In genomic region chr3:170221924-170222646, GRCh38 we compare ENCODE assay signal across 8 cellular contexts. TPM values are rescaled to one million over a fixed set of nuclear protein-coding genes. Genes with fewer than 3 reads are reported as not detected.
DNase-seq lines count a peak whose midpoint lies in the region; ATAC-seq and TF ChIP-seq lines count a peak whose summit lies in the region.

Gene PRKCI (plus strand): TSS chr3:170222424. CDS start chr3:170222670, 246 bp downstream.

- peak within 1 kb of the TSS; percentile 98 for H3K27ac Mint-ChIP-seq in activated T-cell treated with anti-CD3 and anti-CD28 coated beads, Interleukin-2, amount 50 U/mL, for 24 hours

- peaks cover 0 to 13% of the 10 kb centered on the region in 2 donors for H3K4me1 ChIP-seq in mucosa of rectum (ENCODE audit: control insufficient read depth in 2 of 2, insufficient read depth in 2 of 2, low read length in 2 of 2)

- peak within 1 kb of the TSS; percentile 74 to 96 for H3K9ac ChIP-seq in mucosa of rectum (ENCODE audit: low read depth in 1 of 2, low read length in 2 of 2)

- peak; percentile 52 for TF ChIP-seq POLR2A in erythroblast (IDR thresholded peaks at IDR 0.05; ENCODE audit: low read length)

- peak; percentile 98 for ATAC-seq in GM21529 (IDR thresholded peaks at IDR 0.05; ENCODE audit: unreplicated experiment)

- no peaks in the 10 kb centered on the region for H3K36me3 ChIP-seq in mucosa of rectum (ENCODE audit: control insufficient read depth in 2 of 2, insufficient read depth in 2 of 2, low read length in 2 of 2)

- H3K27me3 ChIP-seq in mucosa of rectum (ENCODE audit: control insufficient read depth in 2 of 2, insufficient read depth in 2 of 2, low read length in 2 of 2): no peaks in the 10 kb centered on the region

- H3K27me3 Mint-ChIP-seq in activated T-cell treated with anti-CD3 and anti-CD28 coated beads, Interleukin-2, amount 50 U/mL, for 24 hours: no peaks in the 10 kb centered on the region

- no peaks in the 10 kb centered on the region for H3K9me3 ChIP-seq in mucosa of rectum (ENCODE audit: control insufficient read depth in 2 of 2, low read length in 2 of 2)

- H3K9me3 Mint-ChIP-seq in activated T-cell treated with anti-CD3 and anti-CD28 coated beads, Interleukin-2, amount 50 U/mL, for 24 hours: no peaks in the 10 kb centered on the region

- DNase-seq in DMS114 treated with DMSO at 0.1 percent for 48 hours (lab: John Stamatoyannopoulos, UW; ENCODE audit: unreplicated experiment) (peak; percentile 95), erythroblast (lab: John Stamatoyannopoulos, UW) (peak; percentile 96 to 97)
- DNase-seq in activated T-cell treated with anti-CD3 and anti-CD28 coated beads, Interleukin-2, amount 50 U/mL, for 24 hours: peak; percentile 88
- DNase-seq in stimulated activated CD8-positive, alpha-beta memory T cell treated with anti-CD3 and anti-CD28 coated beads, Interleukin-4, amount 100 ng/mL, for 48 hours: peak; percentile 91

- TF ChIP-seq EP300 in Ishikawa (IDR thresholded peaks at IDR 0.05; ENCODE audit: borderline replicate concordance): peak; percentile 74; the same call in 1 of the 2 replicates

- H3K4me3 Mint-ChIP-seq in activated T-cell treated with anti-CD3 and anti-CD28 coated beads, Interleukin-2, amount 50 U/mL, for 24 hours: peak within 1 kb of the TSS; percentile 89

- peak within 1 kb of the TSS; percentile 87 to 88 for H3K27ac ChIP-seq in mucosa of rectum (ENCODE audit: low read depth in 2 of 2, low read length in 2 of 2)

- peaks cover 8% of the 10 kb centered on the region for H3K36me3 Mint-ChIP-seq in activated T-cell treated with anti-CD3 and anti-CD28 coated beads, Interleukin-2, amount 50 U/mL, for 24 hours (ENCODE audit: low read depth)

- TF ChIP-seq RAD21 in Ishikawa (IDR thresholded peaks at IDR 0.05; ENCODE audit: low read depth): no peak; the same call in 1 of the 2 replicates

- H3K4me3 ChIP-seq in mucosa of rectum (ENCODE audit: low read length in 2 of 2): peak within 1 kb of the TSS; percentile 77 to 91

- H3K4me1 Mint-ChIP-seq in activated T-cell treated with anti-CD3 and anti-CD28 coated beads, Interleukin-2, amount 50 U/mL, for 24 hours (ENCODE audit: low read depth): peaks cover 39% of the 10 kb centered on the region

TF ChIP-seq in Ishikawa, 13 proteins besides CTCF, POLR2A, EP300 and RAD21:
- TF ChIP-seq YY1 (IDR thresholded peaks at IDR 0.05; ENCODE audit: low read depth): peak; percentile 70; the same call in 1 of the 2 replicates
- peak; percentile 93 for TF ChIP-seq TEAD4 (IDR thresholded peaks at IDR 0.05)
- TF ChIP-seq ZBTB7A (IDR thresholded peaks at IDR 0.05; ENCODE audit: low read depth): no peak
- no peak; the same call in 1 of the 2 replicates for TF ChIP-seq USF1 (IDR thresholded peaks at IDR 0.05)
- peak; percentile 89 for TF ChIP-seq TAF1 (IDR thresholded peaks at IDR 0.05; ENCODE audit: low read depth)
- peak; percentile 71 for TF ChIP-seq TCF12 (IDR thresholded peaks at IDR 0.05; ENCODE audit: low read depth)
- TF ChIP-seq REST (IDR thresholded peaks at IDR 0.05; ENCODE audit: low read depth): no peak
- no peak for TF ChIP-seq CEBPB (IDR thresholded peaks at IDR 0.05)
- peak; percentile 51; the same call in 1 of the 2 replicates for TF ChIP-seq CREB1 (IDR thresholded peaks at IDR 0.05; ENCODE audit: low read depth)
- peak; percentile 69 for TF ChIP-seq EGR1 (IDR thresholded peaks at IDR 0.05)
- peak; percentile 87 for TF ChIP-seq MAX (IDR thresholded peaks at IDR 0.05)
- peak; percentile 98 for TF ChIP-seq NFIC (IDR thresholded peaks at IDR 0.05)
- TF ChIP-seq FOXM1 (IDR thresholded peaks at IDR 0.05; ENCODE audit: borderline replicate concordance, low read depth): no peak; the same call in 1 of the 2 replicates

TF ChIP-seq in PFSK-1, 5 proteins besides CTCF, POLR2A, EP300 and RAD21:
- TF ChIP-seq FOXP2 (optimal IDR thresholded peaks at IDR 0.05; ENCODE audit: borderline replicate concordance, extremely low read depth, extremely low read length, insufficient read depth): peak; percentile 22
- peak; percentile 50 for TF ChIP-seq POLR2AphosphoS5 (IDR thresholded peaks at IDR 0.05; ENCODE audit: low read depth, low read length)
- TF ChIP-seq REST (IDR thresholded peaks at IDR 0.05; ENCODE audit: insufficient read depth in 1 of 2, low read depth in 2 of 2, low read length in 2 of 2): no peak

RNA-seq across cellular contexts. Expression of gene PRKCI, which starts in this region (rescaled TPM):
- polyA plus RNA-seq in PFSK-1 (2012; ENCODE audit: insufficient read length, low read depth): 6.5 TPM

Comparison
In these comparisons a context has a peak if more than half of its experiments do, and no peak if none do; other contexts are left out.
1. Peak in every context shown above with its lines: DNase-seq, ATAC-seq, H3K4me3 ChIP-seq and H3K27ac ChIP-seq.